Comparison of ENCODE assay signal across 1 cellular context in genomic region chr16:58019866-58020538, GRCh38.
TF ChIP-seq lines count a peak whose summit lies in the region.

No MANE protein-coding gene starts in this region.

TF ChIP-seq in HCT116, 20 proteins besides CTCF, POLR2A, EP300 and RAD21 (continued from another document):
- TF ChIP-seq, protein P1, sequence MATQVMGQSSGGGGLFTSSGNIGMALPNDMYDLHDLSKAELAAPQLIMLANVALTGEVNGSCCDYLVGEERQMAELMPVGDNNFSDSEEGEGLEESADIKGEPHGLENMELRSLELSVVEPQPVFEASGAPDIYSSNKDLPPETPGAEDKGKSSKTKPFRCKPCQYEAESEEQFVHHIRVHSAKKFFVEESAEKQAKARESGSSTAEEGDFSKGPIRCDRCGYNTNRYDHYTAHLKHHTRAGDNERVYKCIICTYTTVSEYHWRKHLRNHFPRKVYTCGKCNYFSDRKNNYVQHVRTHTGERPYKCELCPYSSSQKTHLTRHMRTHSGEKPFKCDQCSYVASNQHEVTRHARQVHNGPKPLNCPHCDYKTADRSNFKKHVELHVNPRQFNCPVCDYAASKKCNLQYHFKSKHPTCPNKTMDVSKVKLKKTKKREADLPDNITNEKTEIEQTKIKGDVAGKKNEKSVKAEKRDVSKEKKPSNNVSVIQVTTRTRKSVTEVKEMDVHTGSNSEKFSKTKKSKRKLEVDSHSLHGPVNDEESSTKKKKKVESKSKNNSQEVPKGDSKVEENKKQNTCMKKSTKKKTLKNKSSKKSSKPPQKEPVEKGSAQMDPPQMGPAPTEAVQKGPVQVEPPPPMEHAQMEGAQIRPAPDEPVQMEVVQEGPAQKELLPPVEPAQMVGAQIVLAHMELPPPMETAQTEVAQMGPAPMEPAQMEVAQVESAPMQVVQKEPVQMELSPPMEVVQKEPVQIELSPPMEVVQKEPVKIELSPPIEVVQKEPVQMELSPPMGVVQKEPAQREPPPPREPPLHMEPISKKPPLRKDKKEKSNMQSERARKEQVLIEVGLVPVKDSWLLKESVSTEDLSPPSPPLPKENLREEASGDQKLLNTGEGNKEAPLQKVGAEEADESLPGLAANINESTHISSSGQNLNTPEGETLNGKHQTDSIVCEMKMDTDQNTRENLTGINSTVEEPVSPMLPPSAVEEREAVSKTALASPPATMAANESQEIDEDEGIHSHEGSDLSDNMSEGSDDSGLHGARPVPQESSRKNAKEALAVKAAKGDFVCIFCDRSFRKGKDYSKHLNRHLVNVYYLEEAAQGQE (IDR thresholded peaks at IDR 0.05; ENCODE audit: low read depth), result no peak
- TF ChIP-seq SP1 (IDR thresholded peaks at IDR 0.05; ENCODE audit: low read depth) (no peak), FOSL1 (IDR thresholded peaks at IDR 0.05; ENCODE audit: low read depth) (no peak), ELF1 (IDR thresholded peaks at IDR 0.05; ENCODE audit: borderline replicate concordance, low read depth) (no peak), JUND (IDR thresholded peaks at IDR 0.05) (no peak), CBX3 (IDR thresholded peaks at IDR 0.05; ENCODE audit: low read depth) (no peak), POLR2AphosphoS5 (IDR thresholded peaks at IDR 0.05; ENCODE audit: low read depth, low read length) (no peak), CEBPB (IDR thresholded peaks at IDR 0.05; ENCODE audit: low read depth) (no peak), ZFX (IDR thresholded peaks at IDR 0.05) (no peak), EGR1 (IDR thresholded peaks at IDR 0.05; ENCODE audit: low read depth) (no peak)
- TF ChIP-seq, protein P2, sequence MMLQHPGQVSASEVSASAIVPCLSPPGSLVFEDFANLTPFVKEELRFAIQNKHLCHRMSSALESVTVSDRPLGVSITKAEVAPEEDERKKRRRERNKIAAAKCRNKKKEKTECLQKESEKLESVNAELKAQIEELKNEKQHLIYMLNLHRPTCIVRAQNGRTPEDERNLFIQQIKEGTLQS (IDR thresholded peaks at IDR 0.05), result no peak
